ENCODE assay signal across 9 cellular contexts in genomic region chr4:78656968-78657445, GRCh38.
A peak's percentile ranks its signal among the peaks of the same experiment; 100 is the strongest.
DNase-seq lines count a peak whose midpoint lies in the region; ATAC-seq and TF ChIP-seq lines count a peak whose summit lies in the region.
"Had no signal": no experiment of that assay in that cellular context is flagged by ENCODE, and none has a peak within 500 bp of the region (broad histone marks: within the 10 kb centered on the region; RNA-seq: fewer than 3 reads in every experiment).

No MANE protein-coding gene starts in this region.

- peak overlapping the region; percentile 1 to 86 (median 21) for H3K27ac Mint-ChIP-seq in CD4-positive, alpha-beta memory T cell
- peak overlapping the region; percentile 79 for H3K27ac Mint-ChIP-seq in T-helper 2 cell treated with Interferon-gamma antibody and Interleukin-4, amounts not matched to agents 5 μg/mL and 100 μg/mL, for 36 hours

- WGBS in right lobe of liver (ENCODE audit: insufficient coverage, low coverage, low lambda C conversion rate, missing lambda C conversion rate) = 29% methylated on average over 7 of the region's 7 CpGs

- H3K27me3 Mint-ChIP-seq in CD4-positive, alpha-beta memory T cell = no peaks in the 10 kb centered on the region
- H3K27me3 Mint-ChIP-seq in T-helper 2 cell treated with Interferon-gamma antibody and Interleukin-4, amounts not matched to agents 5 μg/mL and 100 μg/mL, for 36 hours (ENCODE audit: low read depth) = peaks cover 14% of the 10 kb centered on the region

- H3K4me1 ChIP-seq in CD4-positive, alpha-beta memory T cell (ENCODE audit: insufficient read depth, low read length) = peaks cover 26% of the 10 kb centered on the region
- peaks cover 0 to 13% (median 0%) of the 10 kb centered on the region in 4 donors for H3K4me1 ChIP-seq in right lobe of liver

- H3K4me3 ChIP-seq in CD4-positive, alpha-beta memory T cell (ENCODE audit: low read length in 2 of 2) = peak overlapping the region in 1 of 2 donors; percentile 13
- no peak overlapping the region for H3K4me3 ChIP-seq in right lobe of liver

- POLR2A ChIA-PET in CD4-positive, alpha-beta memory T cell (lab: Charles Lee; ENCODE audit: partially characterized antibody) = interaction anchor here (0.8 kb wide), 1 partner anchor 12 kb away, joined by 3 read pairs; no protein-coding TSS in a partner anchor

- intact Hi-C loops in CD4-positive, alpha-beta memory T cell (cut with micrococcal nuclease) = loop anchor here (5.0 kb wide), 2 partner anchors 120 to 280 kb away; partner anchors contain the start of genes BMP2K and PAQR3
- intact Hi-C loops in right lobe of liver (cut with DNase I) = no loop called here

- no peaks in the 10 kb centered on the region for H3K36me3 Mint-ChIP-seq in CD4-positive, alpha-beta memory T cell
- H3K36me3 Mint-ChIP-seq in T-helper 2 cell treated with Interferon-gamma antibody and Interleukin-4, amounts not matched to agents 5 μg/mL and 100 μg/mL, for 36 hours (ENCODE audit: low read depth) = no peaks in the 10 kb centered on the region

- ATAC-seq in HG02798 (IDR thresholded peaks at IDR 0.05; ENCODE audit: poor library complexity, unreplicated experiment) = peak; percentile 30
- peak; percentile 56 to 74 (median 63) for ATAC-seq in right lobe of liver
- ATAC-seq: Panc1 had no signal

- H3K4me1 Mint-ChIP-seq in CD4-positive, alpha-beta memory T cell = peaks cover 20 to 24% (median 24%) of the 10 kb centered on the region in 4 donors
- peaks cover 50% of the 10 kb centered on the region for H3K4me1 Mint-ChIP-seq in T-helper 2 cell treated with Interferon-gamma antibody and Interleukin-4, amounts not matched to agents 5 μg/mL and 100 μg/mL, for 36 hours (ENCODE audit: low read depth)

- peak in 3 of 5 donors; percentile 13 to 20 (median 14) for DNase-seq in CD4-positive, alpha-beta memory T cell
- peak; percentile 35 for DNase-seq in T-helper 2 cell treated with Interferon-gamma antibody and Interleukin-4, amounts not matched to agents 5 μg/mL and 100 μg/mL, for 36 hours (ENCODE audit: low spot score)
- DNase-seq in right lobe of liver (no peak), GM13977 (ENCODE audit: low spot score) (no peak), HT-29 (ENCODE audit: low spot score) (no peak), COR-L47 (lab: John Stamatoyannopoulos, UW) (no peak), EL (no peak)

- no peaks in the 10 kb centered on the region for H3K9me3 ChIP-seq in CD4-positive, alpha-beta memory T cell (ENCODE audit: control insufficient read depth in 1 of 2, low read length in 2 of 2)
- no peaks in the 10 kb centered on the region for H3K9me3 ChIP-seq in right lobe of liver

- in situ Hi-C loops in GM13977 (cut with MboI; ENCODE audit: low pct_unique_long_range_greater_than_20kb, low sequenced_read_pairs, unreplicated experiment) = no loop called here

- no peak for TF ChIP-seq CTCF in right lobe of liver (IDR thresholded peaks at IDR 0.05)
- no peak for TF ChIP-seq CTCF in GM13977 (IDR thresholded peaks at IDR 0.05; ENCODE audit: extremely low read depth, insufficient read depth, missing control alignments)

- no peaks in the 10 kb centered on the region for H3K36me3 ChIP-seq in CD4-positive, alpha-beta memory T cell (ENCODE audit: insufficient read depth, low read length)
- no peaks in the 10 kb centered on the region for H3K36me3 ChIP-seq in right lobe of liver

- CTCF ChIA-PET in CD4-positive, alpha-beta memory T cell (lab: Charles Lee; ENCODE audit: partially characterized antibody) = interaction anchor here (0.9 to 2.4 kb wide), 3 partner anchors 9 to 12 kb away, joined by 3 to 11 read pairs (median 7); no protein-coding TSS in a partner anchor

- peak overlapping the region; percentile 63 to 83 (median 78) for H3K4me3 Mint-ChIP-seq in CD4-positive, alpha-beta memory T cell
- peak overlapping the region; percentile 83 for H3K4me3 Mint-ChIP-seq in T-helper 2 cell treated with Interferon-gamma antibody and Interleukin-4, amounts not matched to agents 5 μg/mL and 100 μg/mL, for 36 hours

- no peak overlapping the region for H3K27ac ChIP-seq in CD4-positive, alpha-beta memory T cell (ENCODE audit: low read depth, low read length)
- H3K27ac ChIP-seq in right lobe of liver = peak overlapping the region in 2 of 3 donors; percentile 26 to 34

- TF ChIP-seq POLR2A in right lobe of liver (IDR thresholded peaks at IDR 0.05) = no peak

- no peaks in the 10 kb centered on the region for H3K27me3 ChIP-seq in CD4-positive, alpha-beta memory T cell (ENCODE audit: insufficient read depth, low read length)
- no peaks in the 10 kb centered on the region for H3K27me3 ChIP-seq in right lobe of liver

- H3K9me3 Mint-ChIP-seq in CD4-positive, alpha-beta memory T cell = no peaks in the 10 kb centered on the region
- no peaks in the 10 kb centered on the region for H3K9me3 Mint-ChIP-seq in T-helper 2 cell treated with Interferon-gamma antibody and Interleukin-4, amounts not matched to agents 5 μg/mL and 100 μg/mL, for 36 hours

Comparison
In these comparisons a context has a peak if more than half of its experiments do, and no peak if none do; other contexts are left out.
1. DNase-seq: peak in CD4-positive, alpha-beta memory T cell (3 of 5) and T-helper 2 cell treated with Interferon-gamma antibody and Interleukin-4, amounts not matched to agents 5 μg/mL and 100 μg/mL, for 36 hours (single experiment); none in right lobe of liver (0 of 3), GM13977 (single experiment), HT-29 (single experiment), COR-L47 (single experiment) and EL (single experiment).